ENCODE assay signal across 8 cellular contexts in the genomic region with DNA sequence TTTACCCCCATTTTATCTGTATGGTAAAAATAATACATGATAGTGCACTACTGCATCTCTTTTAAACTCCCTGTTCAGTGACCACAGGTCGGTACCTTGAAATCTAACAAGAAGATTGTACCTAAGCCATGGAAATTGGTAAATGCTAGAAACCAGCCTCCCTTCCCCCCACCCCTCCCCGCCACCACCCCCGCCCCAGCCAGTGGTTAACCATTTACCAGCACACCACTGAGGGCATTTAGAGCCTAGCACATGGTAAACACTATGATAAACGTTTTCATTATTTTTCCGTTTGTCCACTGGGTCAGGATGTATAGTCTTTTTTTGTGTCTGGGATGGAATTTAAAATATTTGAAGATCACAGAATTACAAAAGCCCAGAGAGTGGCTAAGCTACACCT. TPM values are rescaled to one million over a fixed set of nuclear protein-coding genes. Genes with fewer than 3 reads are reported as not detected.
DNase-seq lines count a peak whose midpoint lies in the region; ATAC-seq, FAIRE-seq and TF ChIP-seq lines count a peak whose summit lies in the region.

No MANE protein-coding gene starts in this region.

- no peaks in the 10 kb centered on the region for H3K36me3 ChIP-seq in ACC112 (ENCODE audit: insufficient read depth, low read length)
- no peaks in the 10 kb centered on the region; the same call in 1 of the 2 replicates for H3K36me3 ChIP-seq in HUES48 (ENCODE audit: control insufficient read depth, insufficient read depth, low read length)
- no peaks in the 10 kb centered on the region for H3K36me3 ChIP-seq in mesendoderm (ENCODE audit: control insufficient read depth, insufficient read depth, low read length)

- no peaks in the 10 kb centered on the region for H3K27me3 ChIP-seq in ACC112 (ENCODE audit: insufficient read depth, low read length)
- H3K27me3 ChIP-seq in HUES48 (ENCODE audit: control insufficient read depth, insufficient read depth, low read length): no peaks in the 10 kb centered on the region
- no peaks in the 10 kb centered on the region for H3K27me3 ChIP-seq in mesendoderm (ENCODE audit: insufficient read depth, low read length, poor library complexity)

- H3K4me3 ChIP-seq in ACC112 (ENCODE audit: low read depth, low read length): peak overlapping the region; percentile 94
- H3K4me3 ChIP-seq in HUES48 (ENCODE audit: low read depth, low read length): peak overlapping the region; percentile 71
- H3K4me3 ChIP-seq in astrocyte of the spinal cord (ENCODE audit: low read depth, low read length): peak overlapping the region; percentile 80
- H3K4me3 ChIP-seq in mesendoderm (ENCODE audit: low read length): peak overlapping the region; percentile 88

- intact Hi-C loops in posterior cingulate gyrus (cut with DNase I): loop anchor here (1.0 kb wide), 1 partner anchor 64 kb away; the partner anchor contains the start of gene TBC1D25

- no peak overlapping the region for H3K4ac ChIP-seq in mesendoderm (ENCODE audit: low read depth, low read length)

- H3K4me1 ChIP-seq in ACC112 (ENCODE audit: control insufficient read depth, insufficient read depth, low read length, unreplicated experiment): peaks cover 3% of the 10 kb centered on the region
- H3K4me1 ChIP-seq in HUES48 (ENCODE audit: control insufficient read depth, insufficient read depth, low read length): peaks cover 12% of the 10 kb centered on the region
- no peaks in the 10 kb centered on the region for H3K4me1 ChIP-seq in mesendoderm (ENCODE audit: control insufficient read depth, low read depth, low read length)

- H3K9ac ChIP-seq in HUES48 (ENCODE audit: low read depth, low read length) (peak overlapping the region; percentile 77; the same call in 1 of the 2 replicates), mesendoderm (ENCODE audit: low read length) (peak overlapping the region; percentile 65)

- no peak overlapping the region for H2BK15ac ChIP-seq in mesendoderm (replicated peaks; ENCODE audit: low read depth)

- H3K4me2 ChIP-seq in mesendoderm (ENCODE audit: low read length): peak overlapping the region; percentile 56

- peak overlapping the region; percentile 62 for H2AFZ ChIP-seq in ACC112 (ENCODE audit: low read length, unreplicated experiment)

- H2BK5ac ChIP-seq in mesendoderm (ENCODE audit: low read length): no peak overlapping the region

- peak overlapping the region; percentile 13 for H4K8ac ChIP-seq in mesendoderm (ENCODE audit: low read depth, low read length)

- FAIRE-seq in H54 (lab: Jason Lieb, UNC): no peak

- no peak overlapping the region for H2AK5ac ChIP-seq in mesendoderm (ENCODE audit: low read length)

- no peak for DNase-seq in astrocyte of the spinal cord (ENCODE audit: low read depth, low spot score)
- DNase-seq in mesendoderm: peak; percentile 12
- DNase-seq in NCI-H2081 treated with DMSO at 0.1 percent for 48 hours (lab: John Stamatoyannopoulos, UW): no peak
- DNase-seq in posterior cingulate gyrus: no peak
- DNase-seq in H54 (ENCODE audit: insufficient read length, low spot score): no peak

- TF ChIP-seq POLR2A in H54 (IDR thresholded peaks at IDR 0.05; ENCODE audit: low read depth, low read length): no peak

- H3K79me1 ChIP-seq in mesendoderm (ENCODE audit: low read length): peaks cover 4% of the 10 kb centered on the region

- H3K27ac ChIP-seq in ACC112 (ENCODE audit: low read depth, low read length) (peak overlapping the region; percentile 68; the same call in 1 of the 2 replicates), HUES48 (ENCODE audit: low read depth, low read length) (peak overlapping the region; percentile 17), mesendoderm (ENCODE audit: low read depth, low read length) (no peak overlapping the region)

- H3K9me3 ChIP-seq in HUES48 (ENCODE audit: control insufficient read depth, insufficient read depth, low read length): peaks cover 27% of the 10 kb centered on the region; the same call in 1 of the 2 replicates

- no peak for ATAC-seq in GM19324 (IDR thresholded peaks at IDR 0.05; ENCODE audit: low FRiP score, unreplicated experiment)

- H4K5ac ChIP-seq in mesendoderm (ENCODE audit: low read length): no peak overlapping the region

- no peak overlapping the region for H3K18ac ChIP-seq in mesendoderm (ENCODE audit: low read length)

- in situ Hi-C loops in astrocyte of the spinal cord (cut with HindIII; ENCODE audit: low sequenced_read_pairs): no loop called here

- H3K23ac ChIP-seq in mesendoderm (ENCODE audit: low read length): no peak overlapping the region

- TF ChIP-seq CTCF in astrocyte of the spinal cord (IDR thresholded peaks at IDR 0.05; ENCODE audit: low read depth, low read length): no peak

- H3K56ac ChIP-seq in mesendoderm (ENCODE audit: low read length): peak overlapping the region; percentile 82

- H2BK120ac ChIP-seq in mesendoderm (ENCODE audit: low read depth, low read length): no peak overlapping the region

- H3K79me2 ChIP-seq in ACC112 (ENCODE audit: control insufficient read depth, insufficient read depth, low read length, unreplicated experiment) (peaks cover 36% of the 10 kb centered on the region), mesendoderm (ENCODE audit: control insufficient read depth, insufficient read depth, low read length) (peaks cover 15% of the 10 kb centered on the region)

- WGBS in mesendoderm (ENCODE audit: extremely low coverage, insufficient coverage, low lambda C conversion rate): no CpG with 5 or more reads among the region's 5 CpGs

RNA-seq across cellular contexts. Expression of gene FTSJ1, which starts 0.7 kb away (rescaled TPM):
- 55.1 TPM for polyA plus RNA-seq in mesendoderm (2013, experiment 1 of 2)
- polyA plus RNA-seq in mesendoderm (2013, experiment 2 of 2): 54.7 TPM

RNA-seq across cellular contexts. Expression of gene SLC38A5, which starts 5.2 kb away (rescaled TPM):
- polyA plus RNA-seq in mesendoderm (2013, experiment 1 of 2): 73.8 TPM
- 70.1 TPM for polyA plus RNA-seq in mesendoderm (2013, experiment 2 of 2)

RNA-seq across cellular contexts. Expression of gene PORCN, which starts 33.5 kb away (rescaled TPM):
- 7.3 TPM for polyA plus RNA-seq in mesendoderm (2013, experiment 1 of 2)
- 6.8 TPM for polyA plus RNA-seq in mesendoderm (2013, experiment 2 of 2)

RNA-seq across cellular contexts. Expression of gene EBP, which starts 46.3 kb away (rescaled TPM):
- 81.5 TPM for polyA plus RNA-seq in mesendoderm (2013, experiment 1 of 2)
- polyA plus RNA-seq in mesendoderm (2013, experiment 2 of 2): 84.1 TPM
